In the genomic region with DNA sequence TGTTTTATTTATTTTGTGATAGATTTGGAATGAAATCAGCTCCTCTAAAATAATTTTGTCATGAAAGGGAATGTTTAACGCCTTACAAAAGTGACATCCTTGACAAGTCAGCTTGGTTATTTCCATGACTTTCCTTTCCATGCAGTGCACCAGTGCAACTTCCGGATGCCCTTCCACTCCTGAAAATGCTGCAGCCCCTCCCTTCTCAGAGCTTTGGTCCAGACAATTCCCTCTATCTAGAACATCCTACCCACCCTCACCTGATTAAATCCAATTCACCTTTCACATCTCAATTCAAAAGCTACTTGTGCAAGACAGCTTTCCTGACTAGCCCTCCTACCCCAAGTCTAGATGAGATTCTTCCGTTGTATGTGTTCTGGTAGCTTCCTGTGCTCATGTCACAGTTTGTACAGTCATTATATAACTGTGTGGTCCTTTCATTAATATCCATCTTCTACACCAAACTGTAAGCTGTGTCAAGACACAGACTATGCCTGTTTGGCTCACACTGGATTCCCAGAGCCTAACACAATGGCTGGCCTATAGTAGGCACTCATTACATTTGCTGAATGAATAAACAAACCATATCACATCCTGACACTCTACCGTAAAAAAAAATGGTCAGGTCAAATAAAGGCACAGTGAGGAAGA, we compare ENCODE assay signal across 1 cellular context.
TF ChIP-seq lines count a peak whose summit lies in the region.

No MANE protein-coding gene starts in this region.

TF ChIP-seq in GM12878, 131 proteins besides CTCF, POLR2A, EP300 and RAD21 (continued from another document):
- TF ChIP-seq BRCA1 (IDR thresholded peaks at IDR 0.05; ENCODE audit: low read depth, low read length) = no peak
- peak; percentile 55 for TF ChIP-seq JUNB (IDR thresholded peaks at IDR 0.05)
- 0 out of 2 replicates have a peak, but pooled peaks have one; percentile 16 for TF ChIP-seq IRF4 (IDR thresholded peaks at IDR 0.05; ENCODE audit: low read depth, low read length)
